24 cellular contexts compared by ENCODE assay signal in the genomic region with DNA sequence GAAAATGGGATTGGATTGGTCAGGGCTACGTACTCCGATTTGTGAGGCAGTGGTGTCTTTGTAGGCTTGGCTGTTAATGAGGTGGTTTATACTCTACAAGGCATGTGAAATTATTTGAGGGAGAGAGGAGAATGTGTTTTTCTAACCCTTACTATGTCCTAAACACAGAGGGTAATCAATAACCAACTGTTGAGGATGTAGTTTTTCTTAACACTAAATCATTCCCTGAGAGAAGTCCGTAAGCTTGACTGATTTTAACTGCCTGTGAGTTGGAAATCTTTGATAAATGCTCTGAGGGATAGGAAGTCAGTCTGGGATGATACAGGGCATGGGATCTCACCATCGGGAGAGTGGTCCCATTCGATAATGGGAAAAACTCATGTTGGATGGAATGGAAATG.
"Had no signal": no experiment of that assay in that cellular context is flagged by ENCODE, and none has a peak within 500 bp of the region (broad histone marks: within the 10 kb centered on the region; RNA-seq: fewer than 3 reads in every experiment).

No MANE protein-coding gene starts in this region.

- ATAC-seq: activated CD4-positive, CD25-positive, alpha-beta regulatory T cell treated with anti-CD3 and anti-CD28 coated beads, Interleukin-2, amount 50 U/mL, for 24 hours; activated naive CD8-positive, alpha-beta T cell treated with anti-CD3 and anti-CD28 coated beads, Interleukin-2, amount 50 U/mL, for 24 hours; mucosa of descending colon; stimulated activated naive B cell treated with anti-CD40 and anti-IgM and Interleukin-4, amounts not matched to agents 10 μg/mL and 1 μg/mL and 100 μg/mL, for 72 hours had no signal

- H3K4me3 Mint-ChIP-seq: activated naive CD4-positive, alpha-beta T cell treated with anti-CD3 and anti-CD28 coated beads, Interleukin-2, amount 10 ng/mL, durations not matched to agents 7 days and 5 days; activated naive CD8-positive, alpha-beta T cell treated with anti-CD3 and anti-CD28 coated beads, Interleukin-2, amount 50 U/mL, for 24 hours; central memory CD8-positive, alpha-beta T cell; naive B cell; stimulated activated naive B cell treated with anti-CD40 and anti-IgM and Interleukin-4, amounts not matched to agents 10 μg/mL and 1 μg/mL and 100 μg/mL, for 72 hours; type B pancreatic cell had no signal

- H3K9me3 ChIP-seq: esophagus muscularis mucosa, left lung, mucosa of descending colon, SK-N-SH, spleen had no signal

- H3K27me3 Mint-ChIP-seq: activated naive CD4-positive, alpha-beta T cell treated with anti-CD3 and anti-CD28 coated beads, Interleukin-2, amount 10 ng/mL, durations not matched to agents 7 days and 5 days; activated naive CD8-positive, alpha-beta T cell treated with anti-CD3 and anti-CD28 coated beads, Interleukin-2, amount 50 U/mL, for 24 hours had no signal

- H3K36me3 ChIP-seq: brain microvascular endothelial cell, esophagus muscularis mucosa, left lung, spleen had no signal

- H3K36me3 Mint-ChIP-seq: activated naive CD4-positive, alpha-beta T cell treated with anti-CD3 and anti-CD28 coated beads, Interleukin-2, amount 10 ng/mL, durations not matched to agents 7 days and 5 days; naive B cell; stimulated activated naive B cell treated with anti-CD40 and anti-IgM and Interleukin-4, amounts not matched to agents 10 μg/mL and 1 μg/mL and 100 μg/mL, for 72 hours; type B pancreatic cell had no signal

- H3K4me1 ChIP-seq: parathyroid adenoma, spleen had no signal

- DNase-seq: activated CD8-positive, alpha-beta memory T cell treated with anti-CD3 and anti-CD28 coated beads for 24 hours; activated CD8-positive, alpha-beta memory T cell treated with anti-CD3 and anti-CD28 coated beads, Interleukin-2, amount 50 U/mL, for 48 hours; activated effector memory CD4-positive, alpha-beta T cell treated with Interleukin-2 at 50 U/mL for 16 hours; activated naive CD4-positive, alpha-beta T cell treated with anti-CD3 and anti-CD28 coated beads, Interleukin-2, amount 10 ng/mL, durations not matched to agents 7 days and 5 days; activated naive CD8-positive, alpha-beta T cell treated with anti-CD3 and anti-CD28 coated beads, Interleukin-2, amount 50 U/mL, for 24 hours; activated T-cell treated with anti-CD3 and anti-CD28 coated beads, Interleukin-2, amount 50 U/mL, for 48 hours; aorta; brain microvascular endothelial cell; effector CD4-positive, alpha-beta T cell; left lung; naive B cell; SK-N-SH; spleen; stimulated activated CD4-positive, alpha-beta T cell treated with anti-CD3 and anti-CD28 coated beads, Interleukin-4, amount 100 ng/mL, for 4 hours; stimulated activated naive B cell treated with anti-CD40 and anti-IgM and Interleukin-4, amounts not matched to agents 10 μg/mL and 1 μg/mL and 100 μg/mL, for 72 hours; T-helper 1 cell; T1000 had no signal

- H3K27me3 ChIP-seq: brain microvascular endothelial cell, esophagus muscularis mucosa, left lung, spleen had no signal

- H3K27ac Mint-ChIP-seq: activated naive CD4-positive, alpha-beta T cell treated with anti-CD3 and anti-CD28 coated beads, Interleukin-2, amount 10 ng/mL, durations not matched to agents 7 days and 5 days; activated naive CD8-positive, alpha-beta T cell treated with anti-CD3 and anti-CD28 coated beads, Interleukin-2, amount 50 U/mL, for 24 hours; naive B cell; stimulated activated naive B cell treated with anti-CD40 and anti-IgM and Interleukin-4, amounts not matched to agents 10 μg/mL and 1 μg/mL and 100 μg/mL, for 72 hours; type B pancreatic cell had no signal

- H3K27ac ChIP-seq: brain microvascular endothelial cell, parathyroid adenoma, spleen had no signal

- H3K4me3 ChIP-seq: coronary artery, esophagus muscularis mucosa, left lung, mucosa of descending colon, spleen had no signal

- H3K9me3 Mint-ChIP-seq: activated naive CD4-positive, alpha-beta T cell treated with anti-CD3 and anti-CD28 coated beads, Interleukin-2, amount 10 ng/mL, durations not matched to agents 7 days and 5 days; activated naive CD8-positive, alpha-beta T cell treated with anti-CD3 and anti-CD28 coated beads, Interleukin-2, amount 50 U/mL, for 24 hours; central memory CD8-positive, alpha-beta T cell; stimulated activated naive B cell treated with anti-CD40 and anti-IgM and Interleukin-4, amounts not matched to agents 10 μg/mL and 1 μg/mL and 100 μg/mL, for 72 hours; type B pancreatic cell had no signal

- H3K4me1 Mint-ChIP-seq: activated naive CD4-positive, alpha-beta T cell treated with anti-CD3 and anti-CD28 coated beads, Interleukin-2, amount 10 ng/mL, durations not matched to agents 7 days and 5 days; activated naive CD8-positive, alpha-beta T cell treated with anti-CD3 and anti-CD28 coated beads, Interleukin-2, amount 50 U/mL, for 24 hours; central memory CD8-positive, alpha-beta T cell; naive B cell; stimulated activated naive B cell treated with anti-CD40 and anti-IgM and Interleukin-4, amounts not matched to agents 10 μg/mL and 1 μg/mL and 100 μg/mL, for 72 hours had no signal

- H3K9ac ChIP-seq: parathyroid adenoma, SK-N-SH had no signal
